Comparison of ENCODE assay signal across 30 cellular contexts in genomic region chr5:14064841-14065240, GRCh38.
DNase-seq lines count a peak whose midpoint lies in the region; ATAC-seq, FAIRE-seq and TF ChIP-seq lines count a peak whose summit lies in the region.
"Had no signal": no experiment of that assay in that cellular context is flagged by ENCODE, and none has a peak within 500 bp of the region (broad histone marks: within the 10 kb centered on the region; RNA-seq: fewer than 3 reads in every experiment).

No MANE protein-coding gene starts in this region.

- peak; percentile 87 for DNase-seq in AG10803 (ENCODE audit: low read depth)
- DNase-seq in IMR-90 = peak; percentile 67
- peak; percentile 86 for DNase-seq in astrocyte of the hippocampus (ENCODE audit: low read depth, low spot score)
- DNase-seq in keratinocyte (ENCODE audit: low read depth, low spot score) = peak; percentile 50
- no peak for DNase-seq in NK-92 treated with Interleukin-12 subunit alpha and Interleukin-12 subunit beta, amount 100 ng/mL, for 24 hours (lab: John Stamatoyannopoulos, UW)
- no peak for DNase-seq in frontal cortex (ENCODE audit: low spot score in 2 of 2)
- no peak for DNase-seq in G401 (ENCODE audit: low spot score)
- no peak for DNase-seq in KG1 (lab: John Stamatoyannopoulos, UW)
- DNase-seq: activated CD4-positive, alpha-beta T cell treated with anti-CD3 and anti-CD28 coated beads, Interleukin-2, amount 50 U/mL, for 48 hours; activated naive CD4-positive, alpha-beta T cell; CD8-positive, alpha-beta memory T cell; DMS 273 treated with DMSO at 0.1 percent for 48 hours; head of caudate nucleus; kidney; lower lobe of right lung; naive thymus-derived CD8-positive, alpha-beta T cell; NCI-H1092 treated with DMSO at 0.1 percent for 48 hours; NCI-H1694 treated with DMSO at 0.1 percent for 48 hours; NCI-H510A; occipital lobe; psoas muscle; sigmoid colon; stimulated activated CD4-positive, alpha-beta T cell treated with anti-CD3 and anti-CD28 coated beads, Interleukin-4, amount 100 ng/mL, for 24 hours; T-helper 17 cell had no signal

- intact Hi-C loops in IMR-90 (cut with micrococcal nuclease) = no loop called here

- TF ChIP-seq RAD21 in IMR-90 (IDR thresholded peaks at IDR 0.05; ENCODE audit: low read length) = no peak

- H3K27ac ChIP-seq in IMR-90 (ENCODE audit: insufficient read depth, low read length) = no peak overlapping the region
- peak overlapping the region; percentile 8 for H3K27ac ChIP-seq in keratinocyte (ENCODE audit: control insufficient read depth, insufficient read depth, low read length)
- H3K27ac ChIP-seq: lower lobe of right lung, psoas muscle, sigmoid colon, tibial nerve had no signal

- H3K27me3 ChIP-seq in IMR-90 (ENCODE audit: control insufficient read depth, insufficient read depth, low read length) (no peaks in the 10 kb centered on the region), keratinocyte (ENCODE audit: control insufficient read depth, extremely low read depth, insufficient read depth, low read length) (no peaks in the 10 kb centered on the region)
- H3K27me3 ChIP-seq: sigmoid colon, tibial nerve had no signal

- H3K79me1 ChIP-seq in IMR-90 (ENCODE audit: low read depth in 1 of 2, low read length in 2 of 2) = peaks cover 0 to 20% of the 10 kb centered on the region in 2 experiments; a peak in 2 of 4 replicates

- no peak overlapping the region for H2AK9ac ChIP-seq in IMR-90 (replicated peaks; ENCODE audit: low read depth, low read length, poor library complexity)

- dilution Hi-C loops in IMR-90 (cut with HindIII; ENCODE audit: low sequenced_read_pairs, unreplicated experiment) = no loop called here
- dilution Hi-C loops in keratinocyte (cut with MboI; ENCODE audit: extremely low pct_ligation_motif_present, low sequenced_read_pairs) = no loop called here

- ATAC-seq in IMR-90 (ENCODE audit: low read depth) = peak; percentile 38
- ATAC-seq: activated CD4-positive, CD25-positive, alpha-beta regulatory T cell treated with anti-CD3 and anti-CD28 coated beads, Interleukin-2, amount 50 U/mL, for 24 hours; lower lobe of right lung; naive thymus-derived CD8-positive, alpha-beta T cell; psoas muscle; T-helper 17 cell had no signal

- peak overlapping the region; percentile 84; the same call in 1 of the 2 replicates for H4K5ac ChIP-seq in IMR-90 (ENCODE audit: low read depth, low read length)

- H3K9ac ChIP-seq in IMR-90 (ENCODE audit: low read depth, low read length) = no peak overlapping the region
- no peak overlapping the region for H3K9ac ChIP-seq in keratinocyte (ENCODE audit: control insufficient read depth, extremely low read depth, insufficient read depth, low read length)

- H2AFZ ChIP-seq in IMR-90 (replicated peaks; ENCODE audit: low read length, poor library complexity) (no peak overlapping the region), keratinocyte (ENCODE audit: control insufficient read depth, low read length) (peak overlapping the region; percentile 3)

- WGBS in IMR-90 (ENCODE audit: extremely low coverage in 2 of 2, insufficient read length in 1 of 2), 2 experiments = no CpG with 5 or more reads among the region's 1 CpG

- peak overlapping the region; percentile 63; the same call in 2 of the 3 replicates for H2BK15ac ChIP-seq in IMR-90 (ENCODE audit: low read depth, low read length)

- H3K9me1 ChIP-seq in IMR-90 (ENCODE audit: insufficient read depth, low read length) (peaks cover 6% of the 10 kb centered on the region; the same call in 1 of the 2 replicates), keratinocyte (ENCODE audit: control insufficient read depth, extremely low read depth, insufficient read depth, low read length) (no peaks in the 10 kb centered on the region)

- H3K4me2 ChIP-seq in IMR-90 (ENCODE audit: low read depth, low read length) (no peak overlapping the region), keratinocyte (ENCODE audit: control insufficient read depth, extremely low read depth, insufficient read depth, low read depth, low read length) (peak overlapping the region; percentile 45)

- H2BK5ac ChIP-seq in IMR-90 (ENCODE audit: low read depth, low read length, poor library complexity, severe bottlenecking) = peak overlapping the region; percentile 97

- peak overlapping the region; percentile 80 for H2BK20ac ChIP-seq in IMR-90 (ENCODE audit: low read depth, low read length)

- H2AK5ac ChIP-seq in IMR-90 (ENCODE audit: low read depth, low read length) = peak overlapping the region; percentile 52; the same call in 1 of the 2 replicates

- H3K23ac ChIP-seq in IMR-90 (ENCODE audit: low read depth, low read length) = no peak overlapping the region; the same call in 1 of the 2 replicates

- FAIRE-seq in keratinocyte (lab: Jason Lieb, UNC) = peak; percentile 90
- FAIRE-seq in frontal cortex (lab: Jason Lieb, UNC) = no peak
- FAIRE-seq: endothelial cell of umbilical vein, GM12892, H54, kidney, TTC549 had no signal

- no peak for TF ChIP-seq CTCF in AG10803 (conservative IDR thresholded peaks at IDR 0.05; ENCODE audit: low read length)
- TF ChIP-seq CTCF in IMR-90 (conservative IDR thresholded peaks at IDR 0.05; ENCODE audit: low read depth, low read length) = no peak
- no peak for TF ChIP-seq CTCF in keratinocyte (optimal IDR thresholded peaks at IDR 0.05 in 1 of 3, IDR thresholded peaks at IDR 0.05 in 1 of 3, conservative IDR thresholded peaks at IDR 0.05 in 1 of 3; ENCODE audit: extremely low read depth in 1 of 3, insufficient read depth in 2 of 3, low read length in 3 of 3)

- CTCF ChIA-PET in IMR-90 (lab: Yijun Ruan, JAX) = interaction anchor here (0.6 to 1.3 kb wide), 3 partner anchors 18 to 529 kb away, joined by 3 to 4 read pairs (median 4); no protein-coding TSS in a partner anchor

- no peaks in the 10 kb centered on the region for H3K9me3 ChIP-seq in IMR-90 (ENCODE audit: control insufficient read depth, insufficient read depth, low read length)
- H3K9me3 ChIP-seq in keratinocyte (ENCODE audit: control insufficient read depth, low read depth, low read length) = no peaks in the 10 kb centered on the region
- H3K9me3 ChIP-seq: lower lobe of right lung, psoas muscle, sigmoid colon, tibial nerve had no signal

- BruUV-seq in IMR-90 (replicated peaks; lab: Mats Ljungman, UMichigan) = no TSS peak

- in situ Hi-C loops in IMR-90 (cut with MboI; ENCODE audit: low sequenced_read_pairs) (no loop called here), G401 (cut with HindIII; ENCODE audit: low sequenced_read_pairs) (no loop called here)

- no peak overlapping the region for H3K56ac ChIP-seq in IMR-90 (ENCODE audit: extremely low read depth, insufficient read depth, low read length)

- H3K14ac ChIP-seq in IMR-90 (replicated peaks; ENCODE audit: low read depth, low read length) = peak overlapping the region; percentile 48; the same call in 1 of the 2 replicates

- H3K4me3 ChIP-seq in AG10803 (ENCODE audit: low read length) = no peak overlapping the region
- no peak overlapping the region for H3K4me3 ChIP-seq in IMR-90 (ENCODE audit: insufficient read depth, low read depth, low read length)
- H3K4me3 ChIP-seq in keratinocyte (ENCODE audit: control insufficient read depth in 2 of 3, extremely low read depth in 1 of 3, insufficient read depth in 2 of 3, low read depth in 1 of 3, low read length in 3 of 3) = no peak overlapping the region
- H3K4me3 ChIP-seq: lower lobe of right lung, psoas muscle, sigmoid colon, tibial nerve had no signal

- peak overlapping the region; percentile 95; the same call in 1 of the 2 replicates for H3K18ac ChIP-seq in IMR-90 (ENCODE audit: low read depth, low read length)

- no peaks in the 10 kb centered on the region for H3K79me2 ChIP-seq in keratinocyte (ENCODE audit: control insufficient read depth, insufficient read depth, low read length)

- peak overlapping the region; percentile 84 for H4K91ac ChIP-seq in IMR-90 (ENCODE audit: insufficient read depth, low read depth, low read length)

- POLR2A ChIA-PET in IMR-90 (lab: Charles Lee; ENCODE audit: unreplicated experiment) = no interaction called here

- H4K20me1 ChIP-seq in IMR-90 (ENCODE audit: insufficient read depth, low read length) = no peaks in the 10 kb centered on the region
- H4K20me1 ChIP-seq in keratinocyte (ENCODE audit: control insufficient read depth, extremely low read depth, insufficient read depth, low read length) = no peaks in the 10 kb centered on the region

- no peaks in the 10 kb centered on the region for H3K36me3 ChIP-seq in IMR-90 (ENCODE audit: control insufficient read depth, insufficient read depth, low read length)
- H3K36me3 ChIP-seq in keratinocyte (ENCODE audit: control insufficient read depth in 2 of 2, extremely low read depth in 1 of 2, insufficient read depth in 2 of 2, low read length in 2 of 2) = no peaks in the 10 kb centered on the region
- H3K36me3 ChIP-seq: lower lobe of right lung, sigmoid colon, tibial nerve had no signal

- TF ChIP-seq POLR2A in IMR-90 (IDR thresholded peaks at IDR 0.05; ENCODE audit: low read depth, low read length) = no peak

- H2BK120ac ChIP-seq in IMR-90 (ENCODE audit: low read depth, low read length) = peak overlapping the region; percentile 90

- H3K4ac ChIP-seq in IMR-90 (ENCODE audit: low read depth, low read length) = peak overlapping the region; percentile 79; the same call in 1 of the 2 replicates

- H4K8ac ChIP-seq in IMR-90 (ENCODE audit: low read depth in 2 of 2, low read length in 2 of 2) = peak overlapping the region; percentile 49 to 71; a peak in 3 of 4 replicates

- H3K4me1 ChIP-seq in IMR-90 (ENCODE audit: control insufficient read depth, insufficient read depth, low read length) (peaks cover 15% of the 10 kb centered on the region), keratinocyte (ENCODE audit: control insufficient read depth, extremely low read depth, insufficient read depth, low read length) (peaks cover 24% of the 10 kb centered on the region)
- H3K4me1 ChIP-seq: lower lobe of right lung, psoas muscle, sigmoid colon, tibial nerve had no signal

TF ChIP-seq in IMR-90, 13 proteins besides CTCF, POLR2A, EP300 and RAD21:
- TF ChIP-seq RFX5 (IDR thresholded peaks at IDR 0.05; ENCODE audit: low read depth, low read length) = no peak
- TF ChIP-seq USF2 (IDR thresholded peaks at IDR 0.05; ENCODE audit: low read depth, low read length) = no peak
- no peak for TF ChIP-seq SMC3 (IDR thresholded peaks at IDR 0.05; ENCODE audit: low read depth, low read length)
- no peak for TF ChIP-seq MAFK (IDR thresholded peaks at IDR 0.05; ENCODE audit: low read depth, low read length)
- no peak for TF ChIP-seq FOS (IDR thresholded peaks at IDR 0.05; ENCODE audit: low read depth, low read length)

Comparison
In these comparisons a context has a peak if more than half of its experiments do, and no peak if none do; other contexts are left out.
1. DNase-seq: peak in AG10803 (single experiment), IMR-90 (single experiment), astrocyte of the hippocampus (single experiment) and keratinocyte (single experiment); none in NK-92 treated with Interleukin-12 subunit alpha and Interleukin-12 subunit beta, amount 100 ng/mL, for 24 hours (single experiment), frontal cortex (0 of 2), G401 (single experiment) and KG1 (single experiment).